Comparison of ENCODE assay signal across 11 cellular contexts in genomic region chr3:78077842-78078241, GRCh38.
"Had no signal": no experiment of that assay in that cellular context is flagged by ENCODE, and none has a peak within 500 bp of the region (broad histone marks: within the 10 kb centered on the region; RNA-seq: fewer than 3 reads in every experiment).

No MANE protein-coding gene starts in this region.

- H3K27ac Mint-ChIP-seq: IgD-negative memory B cell had no signal

- H3K9ac ChIP-seq: KMS-11 had no signal

- H3K4me3 Mint-ChIP-seq: IgD-negative memory B cell had no signal

- H3K4me1 Mint-ChIP-seq: IgD-negative memory B cell had no signal

- DNase-seq: IMR-90, Karpas-422, Kasumi-1, KBM-7, KG1 had no signal

- H3K36me3 Mint-ChIP-seq: IgD-negative memory B cell had no signal

- H3K27ac ChIP-seq: HL-60, KMS-11 had no signal

- H3K4me3 ChIP-seq: K562 had no signal

- FAIRE-seq: HepG2, HTR-8/SVneo, K562 had no signal

- H3K27me3 Mint-ChIP-seq: IgD-negative memory B cell had no signal

- ATAC-seq: HepG2, K562 had no signal

- H3K4me2 ChIP-seq: KMS-11 had no signal
